ENCODE assay signal across 36 cellular contexts in genomic region chr22:17331690-17332089, GRCh38. TPM values are rescaled to one million over a fixed set of nuclear protein-coding genes. Genes with fewer than 3 reads are reported as not detected.
"Had no signal": no experiment of that assay in that cellular context is flagged by ENCODE, and none has a peak within 500 bp of the region (broad histone marks: within the 10 kb centered on the region; RNA-seq: fewer than 3 reads in every experiment).

No MANE protein-coding gene starts in this region.

- H3K36me3 Mint-ChIP-seq: activated CD4-positive, alpha-beta memory T cell treated with anti-CD3 and anti-CD28 coated beads for 36 hours; activated naive CD4-positive, alpha-beta T cell treated with anti-CD3 and anti-CD28 coated beads, Interleukin-2, amount 50 U/mL, for 72 hours; activated naive CD8-positive, alpha-beta T cell treated with anti-CD3 and anti-CD28 coated beads for 36 hours had no signal

- ATAC-seq: activated CD8-positive, alpha-beta T cell treated with anti-CD3 and anti-CD28 coated beads for 36 hours; activated naive CD4-positive, alpha-beta T cell treated with anti-CD3 and anti-CD28 coated beads, Interleukin-2, amount 50 U/mL, for 72 hours; activated T-cell treated with anti-CD3 and anti-CD28 coated beads, Interleukin-2, amount 50 U/mL, for 4 hours; activated T-cell treated with anti-CD3 and anti-CD28 coated beads, Interleukin-2, amount 50 U/mL, for 72 hours; activated T-helper 17 cell treated with anti-CD3 and anti-CD28 coated beads, Interleukin-2, amount 50 U/mL, for 72 hours; body of pancreas had no signal

- H3K27ac Mint-ChIP-seq: activated B cell treated with CpG ODN at 0.5 μM for 24 hours; activated CD4-positive, alpha-beta memory T cell treated with anti-CD3 and anti-CD28 coated beads for 36 hours; activated CD4-positive, alpha-beta T cell treated with anti-CD3 and anti-CD28 coated beads, Interleukin-2, amount 10 ng/mL, durations not matched to agents 24 days and 14 days; activated CD8-positive, alpha-beta T cell treated with anti-CD3 and anti-CD28 coated beads for 36 hours; activated naive CD4-positive, alpha-beta T cell treated with anti-CD3 and anti-CD28 coated beads for 36 hours; activated naive CD4-positive, alpha-beta T cell treated with anti-CD3 and anti-CD28 coated beads, Interleukin-2, amount 50 U/mL, for 72 hours; activated naive CD8-positive, alpha-beta T cell treated with anti-CD3 and anti-CD28 coated beads for 36 hours; activated T-cell treated with anti-CD3 and anti-CD28 coated beads, Interleukin-2, amount 50 U/mL, for 72 hours; activated T-helper 1 cell treated with anti-CD3 and anti-CD28 coated beads, Interleukin-12 subunit alpha, Interleukin-12 subunit beta, Interleukin-2, Interleukin-4 antibody, amounts not matched to agents 30 ng/mL and 10 ng/mL and 1 ng/mL, durations not matched to agents 14 hours and 24 hours and 36 hours; activated T-helper 17 cell treated with anti-CD3 and anti-CD28 coated beads, Interleukin-2, amount 50 U/mL, for 72 hours; T-helper 1 cell treated with Interleukin-12 subunit alpha and Interleukin-12 subunit beta and Interleukin-4 antibody, amounts not matched to agents 30 μg/mL and 1 μg/mL, for 36 hours; T-helper 2 cell treated with Interferon-gamma antibody and Interleukin-4, amounts not matched to agents 5 μg/mL and 100 μg/mL, for 36 hours had no signal

- H3K9me3 ChIP-seq: adrenal gland, body of pancreas, breast epithelium had no signal

- H3K36me3 ChIP-seq: adrenal gland, brain microvascular endothelial cell, breast epithelium had no signal

- H3K4me1 ChIP-seq: adrenal gland, body of pancreas, breast epithelium had no signal

- H3K4me3 ChIP-seq: adrenal gland, body of pancreas, breast epithelium had no signal

- H3K4me1 Mint-ChIP-seq: activated CD4-positive, alpha-beta T cell treated with anti-CD3 and anti-CD28 coated beads, Interleukin-2, amount 10 ng/mL, durations not matched to agents 24 days and 14 days; activated naive CD8-positive, alpha-beta T cell treated with anti-CD3 and anti-CD28 coated beads for 36 hours; activated T-helper 17 cell treated with anti-CD3 and anti-CD28 coated beads, Interleukin-2, amount 50 U/mL, for 72 hours had no signal

- H3K9me3 Mint-ChIP-seq: activated B cell treated with CpG ODN at 0.5 μM for 24 hours; activated CD4-positive, alpha-beta memory T cell treated with anti-CD3 and anti-CD28 coated beads for 36 hours; activated CD4-positive, alpha-beta T cell treated with anti-CD3 and anti-CD28 coated beads, Interleukin-2, amount 10 ng/mL, durations not matched to agents 24 days and 14 days; activated CD8-positive, alpha-beta T cell treated with anti-CD3 and anti-CD28 coated beads for 36 hours; activated naive CD4-positive, alpha-beta T cell treated with anti-CD3 and anti-CD28 coated beads for 36 hours; activated naive CD4-positive, alpha-beta T cell treated with anti-CD3 and anti-CD28 coated beads, Interleukin-2, amount 50 U/mL, for 72 hours; activated naive CD8-positive, alpha-beta T cell treated with anti-CD3 and anti-CD28 coated beads for 36 hours; activated T-cell treated with anti-CD3 and anti-CD28 coated beads, Interleukin-2, amount 50 U/mL, for 4 hours; activated T-cell treated with anti-CD3 and anti-CD28 coated beads, Interleukin-2, amount 50 U/mL, for 72 hours; activated T-helper 1 cell treated with anti-CD3 and anti-CD28 coated beads, Interleukin-12 subunit alpha, Interleukin-12 subunit beta, Interleukin-2, Interleukin-4 antibody, amounts not matched to agents 30 ng/mL and 10 ng/mL and 1 ng/mL, durations not matched to agents 14 hours and 24 hours and 36 hours; activated T-helper 17 cell treated with anti-CD3 and anti-CD28 coated beads, Interleukin-2, amount 50 U/mL, for 72 hours; T-helper 1 cell treated with Interleukin-12 subunit alpha and Interleukin-12 subunit beta and Interleukin-4 antibody, amounts not matched to agents 30 μg/mL and 1 μg/mL, for 36 hours; T-helper 2 cell treated with Interferon-gamma antibody and Interleukin-4, amounts not matched to agents 5 μg/mL and 100 μg/mL, for 36 hours had no signal

- H3K4me3 Mint-ChIP-seq: activated B cell treated with CpG ODN at 0.5 μM for 24 hours; activated CD4-positive, alpha-beta memory T cell treated with anti-CD3 and anti-CD28 coated beads for 36 hours; activated CD4-positive, alpha-beta T cell treated with anti-CD3 and anti-CD28 coated beads, Interleukin-2, amount 10 ng/mL, durations not matched to agents 24 days and 14 days; activated CD8-positive, alpha-beta T cell treated with anti-CD3 and anti-CD28 coated beads for 36 hours; activated naive CD4-positive, alpha-beta T cell treated with anti-CD3 and anti-CD28 coated beads for 36 hours; activated naive CD8-positive, alpha-beta T cell treated with anti-CD3 and anti-CD28 coated beads for 36 hours; activated T-cell treated with anti-CD3 and anti-CD28 coated beads, Interleukin-2, amount 50 U/mL, for 4 hours; activated T-cell treated with anti-CD3 and anti-CD28 coated beads, Interleukin-2, amount 50 U/mL, for 72 hours; activated T-helper 1 cell treated with anti-CD3 and anti-CD28 coated beads, Interleukin-12 subunit alpha, Interleukin-12 subunit beta, Interleukin-2, Interleukin-4 antibody, amounts not matched to agents 30 ng/mL and 10 ng/mL and 1 ng/mL, durations not matched to agents 14 hours and 24 hours and 36 hours; activated T-helper 17 cell treated with anti-CD3 and anti-CD28 coated beads, Interleukin-2, amount 50 U/mL, for 72 hours; T-helper 1 cell treated with Interleukin-12 subunit alpha and Interleukin-12 subunit beta and Interleukin-4 antibody, amounts not matched to agents 30 μg/mL and 1 μg/mL, for 36 hours; T-helper 2 cell treated with Interferon-gamma antibody and Interleukin-4, amounts not matched to agents 5 μg/mL and 100 μg/mL, for 36 hours had no signal

- H3K27ac ChIP-seq: adrenal gland, body of pancreas, brain microvascular endothelial cell, breast epithelium, VCaP had no signal

- H3K27me3 ChIP-seq: adrenal gland, body of pancreas, brain microvascular endothelial cell, breast epithelium had no signal

- H3K27me3 Mint-ChIP-seq: activated B cell treated with CpG ODN at 0.5 μM for 24 hours; activated CD4-positive, alpha-beta memory T cell treated with anti-CD3 and anti-CD28 coated beads for 36 hours; activated CD4-positive, alpha-beta T cell treated with anti-CD3 and anti-CD28 coated beads, Interleukin-2, amount 10 ng/mL, durations not matched to agents 24 days and 14 days; activated CD8-positive, alpha-beta T cell treated with anti-CD3 and anti-CD28 coated beads for 36 hours; activated naive CD8-positive, alpha-beta T cell treated with anti-CD3 and anti-CD28 coated beads for 36 hours; activated T-helper 17 cell treated with anti-CD3 and anti-CD28 coated beads, Interleukin-2, amount 50 U/mL, for 72 hours had no signal

- DNase-seq: activated B cell treated with CpG ODN at 0.5 μM for 24 hours; activated CD4-positive, alpha-beta memory T cell treated with anti-CD3 and anti-CD28 coated beads for 36 hours; activated CD4-positive, alpha-beta T cell treated with anti-CD3 and anti-CD28 coated beads for 4 hours; activated CD4-positive, alpha-beta T cell treated with anti-CD3 and anti-CD28 coated beads, Interleukin-2, amount 10 ng/mL, durations not matched to agents 24 days and 14 days; activated CD4-positive, alpha-beta T cell treated with anti-CD3 and anti-CD28 coated beads, Interleukin-2, amount 50 U/mL, for 1 hour; activated CD4-positive, alpha-beta T cell treated with anti-CD3 and anti-CD28 coated beads, Interleukin-2, amount 50 U/mL, for 4 hours; activated CD4-positive, CD25-positive, alpha-beta regulatory T cell treated with anti-CD3 and anti-CD28 coated beads, Interleukin-2, amount 50 U/mL, for 72 hours; activated CD8-positive, alpha-beta memory T cell treated with anti-CD3 and anti-CD28 coated beads, Interleukin-2, amount 50 U/mL, for 4 hours; activated CD8-positive, alpha-beta T cell treated with anti-CD3 and anti-CD28 coated beads for 36 hours; activated effector memory CD4-positive, alpha-beta T cell treated with anti-CD3 and anti-CD28 coated beads, Interleukin-2, amount 50 U/mL, for 16 hours; activated gamma-delta T cell treated with Interleukin-2 at 50 U/mL for 16 hours; activated naive CD4-positive, alpha-beta T cell; activated naive CD4-positive, alpha-beta T cell treated with anti-CD3 and anti-CD28 coated beads for 36 hours; activated naive CD4-positive, alpha-beta T cell treated with anti-CD3 and anti-CD28 coated beads, Interleukin-2, amount 50 U/mL, for 16 hours; activated naive CD8-positive, alpha-beta T cell treated with anti-CD3 and anti-CD28 coated beads for 36 hours; activated T-cell treated with anti-CD3 and anti-CD28 coated beads for 4 hours; activated T-cell treated with anti-CD3 and anti-CD28 coated beads, Interleukin-2, amount 50 U/mL, for 1 hour; activated T-cell treated with anti-CD3 and anti-CD28 coated beads, Interleukin-2, amount 50 U/mL, for 4 hours; activated T-cell treated with anti-CD3 and anti-CD28 coated beads, Interleukin-2, amount 50 U/mL, for 72 hours; adrenal gland; amniotic stem cell; aorta; body of pancreas; brain microvascular endothelial cell; central memory CD4-positive, alpha-beta T cell; T-helper 1 cell; T-helper 2 cell; T-helper 9 cell had no signal

RNA-seq across cellular contexts. Expression of gene CECR2, which starts 37.6 kb away (rescaled TPM):
- total RNA-seq: activated CD4-positive, alpha-beta memory T cell treated with anti-CD3 and anti-CD28 coated beads for 36 hours; activated CD8-positive, alpha-beta memory T cell treated with anti-CD3 and anti-CD28 coated beads for 36 hours had no signal
